In genomic region chrX:30895331-30895730, GRCh38 we compare ENCODE assay signal across 20 cellular contexts.
A peak's percentile ranks its signal among the peaks of the same experiment; 100 is the strongest.
DNase-seq lines count a peak whose midpoint lies in the region; ATAC-seq and TF ChIP-seq lines count a peak whose summit lies in the region.
"Had no signal": no experiment of that assay in that cellular context is flagged by ENCODE, and none has a peak within 500 bp of the region (broad histone marks: within the 10 kb centered on the region; RNA-seq: fewer than 3 reads in every experiment).

No MANE protein-coding gene starts in this region.

- H3K4me3 ChIP-seq in BLaER1 (no peak overlapping the region), RWPE2 (ENCODE audit: severe bottlenecking) (no peak overlapping the region)
- H3K4me3 ChIP-seq: MG63, Peyer's patch had no signal

- H3K36me3 ChIP-seq in BLaER1 (no peaks in the 10 kb centered on the region), RWPE2 (ENCODE audit: low read depth) (no peaks in the 10 kb centered on the region)
- H3K36me3 ChIP-seq: MG63, Peyer's patch had no signal

- ATAC-seq in RWPE2 (ENCODE audit: low read depth) (no peak), GM21447 (IDR thresholded peaks at IDR 0.05; ENCODE audit: unreplicated experiment) (no peak)

- TF ChIP-seq CTCF in RWPE2 (IDR thresholded peaks at IDR 0.05; ENCODE audit: poor library complexity, severe bottlenecking) = no peak

- peak overlapping the region; percentile 42 for H3K4me2 ChIP-seq in BLaER1

- H4K20me1 ChIP-seq in BLaER1 = no peaks in the 10 kb centered on the region

- H3K9me3 ChIP-seq in BLaER1 (no peaks in the 10 kb centered on the region), RWPE2 (ENCODE audit: severe bottlenecking) (no peaks in the 10 kb centered on the region)
- H3K9me3 ChIP-seq: Caco-2, MG63, Peyer's patch had no signal

- H3K4me1 ChIP-seq in BLaER1 (peaks cover 22% of the 10 kb centered on the region), RWPE2 (ENCODE audit: insufficient read depth, poor library complexity, severe bottlenecking) (peaks cover 25% of the 10 kb centered on the region)
- H3K4me1 ChIP-seq: Peyer's patch had no signal

- H3K9ac ChIP-seq in BLaER1 = no peak overlapping the region

- H3K27ac ChIP-seq in BLaER1 = no peak overlapping the region
- peak overlapping the region; percentile 25 for H3K27ac ChIP-seq in RWPE2 (ENCODE audit: poor library complexity, severe bottlenecking)
- H3K27ac ChIP-seq: Peyer's patch had no signal

- H3K27me3 ChIP-seq in BLaER1 (no peaks in the 10 kb centered on the region), RWPE2 (ENCODE audit: insufficient read depth, poor library complexity, severe bottlenecking) (no peaks in the 10 kb centered on the region)
- H3K27me3 ChIP-seq: MG63, Peyer's patch had no signal

- DNase-seq in EH (ENCODE audit: low read depth) = peak; percentile 30
- DNase-seq in RWPE2 (ENCODE audit: low spot score) = no peak
- peak; percentile 50 for DNase-seq in kidney tubule cell (ENCODE audit: low spot score)
- DNase-seq in NCI-H526 treated with DMSO at 0.1 percent for 48 hours (lab: John Stamatoyannopoulos, UW) = no peak
- no peak for DNase-seq in hepatic stellate cell (ENCODE audit: low spot score)
- DNase-seq: Caco-2; CD4-positive, alpha-beta memory T cell; DND-41; GOT3; HCEC 1CT; Karpas-422; MG63; NCI-H1048; NCI-H1417 treated with DMSO at 0.1 percent for 48 hours; NCI-H1930; NCI-H748 treated with DMSO at 0.1 percent for 48 hours; NK-92 treated with Interleukin-12 subunit alpha and Interleukin-12 subunit beta, amount 100 ng/mL, for 24 hours; Peyer's patch had no signal

Comparison
In these comparisons a context has a peak if more than half of its experiments do, and no peak if none do; other contexts are left out.
1. DNase-seq: peak in EH (single experiment) and kidney tubule cell (single experiment); none in RWPE2 (single experiment), NCI-H526 treated with DMSO at 0.1 percent for 48 hours (single experiment) and hepatic stellate cell (single experiment).